In the genomic region with DNA sequence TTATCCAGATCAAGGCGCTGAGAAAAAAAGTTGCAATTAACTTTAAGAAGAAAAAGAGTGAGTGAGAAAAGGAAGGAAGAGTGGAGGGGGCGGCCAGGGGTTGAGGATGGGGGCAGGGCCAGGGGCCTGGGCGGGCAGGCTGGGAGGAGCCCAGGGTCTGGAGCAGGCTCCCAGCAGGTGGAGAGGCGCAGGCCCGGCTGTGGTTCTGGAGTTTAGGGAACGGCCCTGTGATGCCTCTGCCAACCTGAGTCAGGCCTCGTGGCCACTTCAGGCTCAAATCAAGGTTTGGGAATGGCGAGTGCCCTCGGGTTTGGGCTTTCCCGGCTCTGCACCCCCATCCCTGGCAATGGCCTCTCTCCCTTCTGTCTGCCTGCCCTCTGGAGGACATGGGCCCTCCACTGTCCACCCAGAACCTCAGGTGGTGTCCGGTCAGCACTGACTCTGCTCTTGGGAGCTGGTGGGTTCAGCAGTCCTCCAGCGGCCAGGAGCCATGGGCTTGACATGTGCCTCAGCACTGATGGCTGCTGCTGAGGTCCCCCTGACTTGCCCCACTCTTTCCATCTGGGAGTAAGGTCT, we compare ENCODE assay signal across 17 cellular contexts. TPM values are rescaled to one million over a fixed set of nuclear protein-coding genes. Genes with fewer than 3 reads are reported as not detected.
A peak's percentile ranks its signal among the peaks of the same experiment; 100 is the strongest.
DNase-seq lines count a peak whose midpoint lies in the region; ATAC-seq and TF ChIP-seq lines count a peak whose summit lies in the region.
"Had no signal": no experiment of that assay in that cellular context is flagged by ENCODE, and none has a peak within 500 bp of the region (broad histone marks: within the 10 kb centered on the region; RNA-seq: fewer than 3 reads in every experiment).

No MANE protein-coding gene starts in this region.

- H3K36me3 Mint-ChIP-seq in GM23338 (ENCODE audit: low read depth), result no peaks in the 10 kb centered on the region
- no peaks in the 10 kb centered on the region for H3K36me3 Mint-ChIP-seq in neural progenitor cell
- no peaks in the 10 kb centered on the region for H3K36me3 Mint-ChIP-seq in stimulated activated memory B cell treated with anti-CD40 and anti-IgM and Interleukin-4, amounts not matched to agents 10 μg/mL and 1 μg/mL and 100 μg/mL, for 72 hours
- H3K36me3 Mint-ChIP-seq in activated CD8-positive, alpha-beta memory T cell treated with anti-CD3 and anti-CD28 coated beads, Interleukin-2, amount 10 ng/mL, durations not matched to agents 7 days and 5 days, result no peaks in the 10 kb centered on the region
- H3K36me3 Mint-ChIP-seq in activated CD8-positive, alpha-beta T cell treated with anti-CD3 and anti-CD28 coated beads for 36 hours (ENCODE audit: low read depth), result no peaks in the 10 kb centered on the region

- H3K27me3 Mint-ChIP-seq in GM23338 (ENCODE audit: insufficient read depth, low read depth, poor library complexity), result peaks cover 7% of the 10 kb centered on the region
- H3K27me3 Mint-ChIP-seq in neural progenitor cell (ENCODE audit: insufficient read depth, low read depth), result peaks cover 8% of the 10 kb centered on the region
- H3K27me3 Mint-ChIP-seq in stimulated activated memory B cell treated with anti-CD40 and anti-IgM and Interleukin-4, amounts not matched to agents 10 μg/mL and 1 μg/mL and 100 μg/mL, for 72 hours, result peaks cover 19% of the 10 kb centered on the region
- peaks cover 11% of the 10 kb centered on the region for H3K27me3 Mint-ChIP-seq in activated CD8-positive, alpha-beta memory T cell treated with anti-CD3 and anti-CD28 coated beads, Interleukin-2, amount 10 ng/mL, durations not matched to agents 7 days and 5 days
- H3K27me3 Mint-ChIP-seq in activated CD8-positive, alpha-beta T cell treated with anti-CD3 and anti-CD28 coated beads for 36 hours, result peaks cover 17% of the 10 kb centered on the region

- H3K4me3 ChIP-seq in GM23338 (no peak overlapping the region), H7 (ENCODE audit: insufficient read depth, low read depth, low read length) (no peak overlapping the region), neural progenitor cell (no peak overlapping the region)
- H3K4me3 ChIP-seq: A549 had no signal

- H2AFZ ChIP-seq in GM23338, result no peak overlapping the region
- H2AFZ ChIP-seq in neural progenitor cell (replicated peaks), result no peak overlapping the region

- ATAC-seq in GM23338, result peak; percentile 39
- ATAC-seq in stimulated activated memory B cell treated with anti-CD40 and anti-IgM and Interleukin-4, amounts not matched to agents 10 μg/mL and 1 μg/mL and 100 μg/mL, for 72 hours, result peak; percentile 27
- ATAC-seq in activated CD8-positive, alpha-beta memory T cell treated with anti-CD3 and anti-CD28 coated beads, Interleukin-2, amount 10 ng/mL, durations not matched to agents 7 days and 5 days, result no peak
- no peak for ATAC-seq in GM18870 (IDR thresholded peaks at IDR 0.05; ENCODE audit: unreplicated experiment)
- no peak for ATAC-seq in activated CD8-positive, alpha-beta T cell treated with anti-CD3 and anti-CD28 coated beads for 36 hours
- ATAC-seq: A549 had no signal

- no peak for TF ChIP-seq CTCF in GM23338 (conservative IDR thresholded peaks at IDR 0.05; ENCODE audit: low read depth in 2 of 2)
- TF ChIP-seq CTCF in neural progenitor cell (IDR thresholded peaks at IDR 0.05), result no peak
- no peak for TF ChIP-seq CTCF in activated CD8-positive, alpha-beta T cell treated with anti-CD3 and anti-CD28 coated beads for 36 hours (IDR thresholded peaks at IDR 0.05)

- H3K79me2 ChIP-seq in GM23338 (replicated peaks; ENCODE audit: insufficient read depth) (no peaks in the 10 kb centered on the region), neural progenitor cell (ENCODE audit: low read depth) (no peaks in the 10 kb centered on the region)

- H4K20me1 ChIP-seq in GM23338 (replicated peaks; ENCODE audit: insufficient read depth) (no peaks in the 10 kb centered on the region), neural progenitor cell (ENCODE audit: low read depth) (peaks cover 10% of the 10 kb centered on the region)

- CTCF ChIA-PET in activated CD8-positive, alpha-beta memory T cell treated with anti-CD3 and anti-CD28 coated beads, Interleukin-2, amount 10 ng/mL, durations not matched to agents 7 days and 5 days (lab: Charles Lee), result no interaction called here
- CTCF ChIA-PET in activated CD8-positive, alpha-beta T cell treated with anti-CD3 and anti-CD28 coated beads for 36 hours (lab: Charles Lee), result no interaction called here

- no peaks in the 10 kb centered on the region for H3F3A ChIP-seq in GM23338 (replicated peaks; ENCODE audit: low read depth)
- peaks cover 7% of the 10 kb centered on the region for H3F3A ChIP-seq in neural progenitor cell (ENCODE audit: low read depth)

- DNase-seq in GM23338 (ENCODE audit: low spot score) (no peak), H7 (peak; percentile 70), neural progenitor cell (ENCODE audit: low spot score) (peak; percentile 40), LoVo (ENCODE audit: low spot score) (no peak)
- DNase-seq in activated CD8-positive, alpha-beta memory T cell treated with anti-CD3 and anti-CD28 coated beads, Interleukin-2, amount 10 ng/mL, durations not matched to agents 7 days and 5 days, result no peak
- no peak for DNase-seq in activated CD8-positive, alpha-beta T cell treated with anti-CD3 and anti-CD28 coated beads for 36 hours
- DNase-seq: AML-193; CD4-positive, alpha-beta T cell; DMS153; DMS79; GDM1; GOT3 had no signal

- H3K9ac ChIP-seq in neural progenitor cell, result no peak overlapping the region

- H3K4me3 Mint-ChIP-seq in GM23338 (no peak overlapping the region), neural progenitor cell (no peak overlapping the region)
- no peak overlapping the region for H3K4me3 Mint-ChIP-seq in stimulated activated memory B cell treated with anti-CD40 and anti-IgM and Interleukin-4, amounts not matched to agents 10 μg/mL and 1 μg/mL and 100 μg/mL, for 72 hours
- H3K4me3 Mint-ChIP-seq in activated CD8-positive, alpha-beta memory T cell treated with anti-CD3 and anti-CD28 coated beads, Interleukin-2, amount 10 ng/mL, durations not matched to agents 7 days and 5 days, result no peak overlapping the region
- no peak overlapping the region for H3K4me3 Mint-ChIP-seq in activated CD8-positive, alpha-beta T cell treated with anti-CD3 and anti-CD28 coated beads for 36 hours
- H3K4me3 Mint-ChIP-seq: CD4-positive, alpha-beta T cell; H9 had no signal

- no peaks in the 10 kb centered on the region for H3K9me3 Mint-ChIP-seq in GM23338
- no peaks in the 10 kb centered on the region for H3K9me3 Mint-ChIP-seq in neural progenitor cell
- no peaks in the 10 kb centered on the region for H3K9me3 Mint-ChIP-seq in stimulated activated memory B cell treated with anti-CD40 and anti-IgM and Interleukin-4, amounts not matched to agents 10 μg/mL and 1 μg/mL and 100 μg/mL, for 72 hours
- H3K9me3 Mint-ChIP-seq in activated CD8-positive, alpha-beta memory T cell treated with anti-CD3 and anti-CD28 coated beads, Interleukin-2, amount 10 ng/mL, durations not matched to agents 7 days and 5 days (ENCODE audit: low read depth), result no peaks in the 10 kb centered on the region
- H3K9me3 Mint-ChIP-seq in activated CD8-positive, alpha-beta T cell treated with anti-CD3 and anti-CD28 coated beads for 36 hours, result no peaks in the 10 kb centered on the region
- H3K9me3 Mint-ChIP-seq: CD4-positive, alpha-beta T cell; H9 had no signal

- H3K27me3 ChIP-seq in GM23338 (ENCODE audit: insufficient read depth) (no peaks in the 10 kb centered on the region), H7 (ENCODE audit: control insufficient read depth, insufficient read depth, low read length) (peaks cover 2% of the 10 kb centered on the region), neural progenitor cell (no peaks in the 10 kb centered on the region)

- intact Hi-C loops in activated CD8-positive, alpha-beta T cell treated with anti-CD3 and anti-CD28 coated beads for 36 hours (cut with micrococcal nuclease), result no loop called here

- H3K4me2 ChIP-seq in GM23338 (no peak overlapping the region), neural progenitor cell (peak overlapping the region; percentile 51)
- H3K4me2 ChIP-seq: A549 had no signal

- H3K27ac ChIP-seq in GM23338 (ENCODE audit: low read depth) (no peak overlapping the region), neural progenitor cell (peak overlapping the region; percentile 26)
- H3K27ac ChIP-seq: A549, C4-2B had no signal

- POLR2A ChIA-PET in activated CD8-positive, alpha-beta T cell treated with anti-CD3 and anti-CD28 coated beads for 36 hours (lab: Charles Lee), result no interaction called here

- H3K9me3 ChIP-seq in neural progenitor cell (ENCODE audit: low read depth), result no peaks in the 10 kb centered on the region
- H3K9me3 ChIP-seq: A549 had no signal

- no peaks in the 10 kb centered on the region for H3K9me2 ChIP-seq in GM23338 (ENCODE audit: insufficient read depth)

- H3K4me1 ChIP-seq in GM23338 (ENCODE audit: insufficient read depth) (no peaks in the 10 kb centered on the region), neural progenitor cell (peaks cover 34% of the 10 kb centered on the region)
- H3K4me1 ChIP-seq: A549 had no signal

- H3K36me3 ChIP-seq in GM23338 (ENCODE audit: insufficient read depth), result no peaks in the 10 kb centered on the region
- no peaks in the 10 kb centered on the region for H3K36me3 ChIP-seq in H7 (replicated peaks; ENCODE audit: control insufficient read depth, insufficient read depth, low read length)
- no peaks in the 10 kb centered on the region for H3K36me3 ChIP-seq in neural progenitor cell

- H3K27ac Mint-ChIP-seq in GM23338 (no peak overlapping the region), neural progenitor cell (no peak overlapping the region)
- H3K27ac Mint-ChIP-seq in stimulated activated memory B cell treated with anti-CD40 and anti-IgM and Interleukin-4, amounts not matched to agents 10 μg/mL and 1 μg/mL and 100 μg/mL, for 72 hours, result no peak overlapping the region
- H3K27ac Mint-ChIP-seq in activated CD8-positive, alpha-beta memory T cell treated with anti-CD3 and anti-CD28 coated beads, Interleukin-2, amount 10 ng/mL, durations not matched to agents 7 days and 5 days, result no peak overlapping the region
- no peak overlapping the region for H3K27ac Mint-ChIP-seq in activated CD8-positive, alpha-beta T cell treated with anti-CD3 and anti-CD28 coated beads for 36 hours
- H3K27ac Mint-ChIP-seq: CD4-positive, alpha-beta T cell; H9 had no signal

- H3K4me1 Mint-ChIP-seq in GM23338 (peaks cover 9% of the 10 kb centered on the region), neural progenitor cell (peaks cover 62% of the 10 kb centered on the region)
- no peaks in the 10 kb centered on the region for H3K4me1 Mint-ChIP-seq in stimulated activated memory B cell treated with anti-CD40 and anti-IgM and Interleukin-4, amounts not matched to agents 10 μg/mL and 1 μg/mL and 100 μg/mL, for 72 hours
- H3K4me1 Mint-ChIP-seq in activated CD8-positive, alpha-beta memory T cell treated with anti-CD3 and anti-CD28 coated beads, Interleukin-2, amount 10 ng/mL, durations not matched to agents 7 days and 5 days, result peaks cover 3% of the 10 kb centered on the region
- no peaks in the 10 kb centered on the region for H3K4me1 Mint-ChIP-seq in activated CD8-positive, alpha-beta T cell treated with anti-CD3 and anti-CD28 coated beads for 36 hours (ENCODE audit: low read depth)

RNA-seq across cellular contexts. Expression of gene EMX2, which starts 41.0 kb away (rescaled TPM):
- not detected in 2 replicates for total RNA-seq in GM23338 (2014; rRNA removed; shearing (Covaris generic))
- polyA plus RNA-seq in GM23338 (2016; fragmentation: Nextera tagmentation; extraction: Ambion mirVana), result not detected in 2 replicates
- total RNA-seq in H7 (2014; rRNA removed; shearing (Covaris generic)), result not detected in 2 replicates
- total RNA-seq in neural progenitor cell (ENCODE audit: low replicate concordance), result 9.5 and 22.7 TPM in 2 replicates
- not detected for total RNA-seq in activated CD8-positive, alpha-beta memory T cell treated with anti-CD3 and anti-CD28 coated beads, Interleukin-2, amount 10 ng/mL, durations not matched to agents 7 days and 5 days
- total RNA-seq in activated CD8-positive, alpha-beta T cell treated with anti-CD3 and anti-CD28 coated beads for 36 hours, result not detected
- total RNA-seq: CD4-positive, alpha-beta T cell; H9 had no signal
- polyA plus RNA-seq: A549 had no signal

Comparison
In these comparisons a context has a peak if more than half of its experiments do, and no peak if none do; other contexts are left out.
1. ATAC-seq: peak in GM23338 (single experiment) and stimulated activated memory B cell treated with anti-CD40 and anti-IgM and Interleukin-4, amounts not matched to agents 10 μg/mL and 1 μg/mL and 100 μg/mL, for 72 hours (single experiment); none in activated CD8-positive, alpha-beta memory T cell treated with anti-CD3 and anti-CD28 coated beads, Interleukin-2, amount 10 ng/mL, durations not matched to agents 7 days and 5 days (single experiment), GM18870 (single experiment) and activated CD8-positive, alpha-beta T cell treated with anti-CD3 and anti-CD28 coated beads for 36 hours (single experiment).
2. DNase-seq: peak in H7 (single experiment) and neural progenitor cell (single experiment); none in GM23338 (single experiment), activated CD8-positive, alpha-beta memory T cell treated with anti-CD3 and anti-CD28 coated beads, Interleukin-2, amount 10 ng/mL, durations not matched to agents 7 days and 5 days (single experiment), activated CD8-positive, alpha-beta T cell treated with anti-CD3 and anti-CD28 coated beads for 36 hours (single experiment) and LoVo (single experiment).
3. RNA of gene EMX2, which starts 41.0 kb away (total RNA-seq): 9.5 to 22.7 TPM in neural progenitor cell; not detected in GM23338, not detected in H7, not detected in activated CD8-positive, alpha-beta memory T cell treated with anti-CD3 and anti-CD28 coated beads, Interleukin-2, amount 10 ng/mL, durations not matched to agents 7 days and 5 days and not detected in activated CD8-positive, alpha-beta T cell treated with anti-CD3 and anti-CD28 coated beads for 36 hours; every median in the first group is over 10 times any median in the second.